Comparison of ENCODE assay signal across 16 cellular contexts in genomic region chr12:109466821-109467220, GRCh38. TPM values are rescaled to one million over a fixed set of nuclear protein-coding genes. Genes with fewer than 3 reads are reported as not detected.
DNase-seq lines count a peak whose midpoint lies in the region; ATAC-seq, FAIRE-seq and TF ChIP-seq lines count a peak whose summit lies in the region.
"Had no signal": no experiment of that assay in that cellular context is flagged by ENCODE, and none has a peak within 500 bp of the region (broad histone marks: within the 10 kb centered on the region; RNA-seq: fewer than 3 reads in every experiment).

No MANE protein-coding gene starts in this region.

- H3K9me3 Mint-ChIP-seq in astrocyte (ENCODE audit: unreplicated experiment): no peaks in the 10 kb centered on the region
- H3K9me3 Mint-ChIP-seq in activated T-cell treated with anti-CD3 and anti-CD28 coated beads, Interleukin-2, amount 50 U/mL, for 24 hours: no peaks in the 10 kb centered on the region
- H3K9me3 Mint-ChIP-seq: activated B cell treated with CpG ODN at 0.5 μM for 24 hours; activated naive CD8-positive, alpha-beta T cell treated with anti-CD3 and anti-CD28 coated beads for 36 hours had no signal

- H3K4me1 Mint-ChIP-seq in astrocyte (ENCODE audit: low read depth, unreplicated experiment): peaks cover 70% of the 10 kb centered on the region
- peaks cover 57% of the 10 kb centered on the region for H3K4me1 Mint-ChIP-seq in activated T-cell treated with anti-CD3 and anti-CD28 coated beads, Interleukin-2, amount 50 U/mL, for 24 hours (ENCODE audit: low read depth)

- FAIRE-seq in astrocyte (lab: Jason Lieb, UNC): no peak
- FAIRE-seq: islet of Langerhans, pancreas had no signal

- H3K4me3 ChIP-seq in astrocyte (ENCODE audit: insufficient read depth, low read depth, low read length): no peak overlapping the region
- no peak overlapping the region for H3K4me3 ChIP-seq in right cardiac atrium (ENCODE audit: low read length)
- no peak overlapping the region for H3K4me3 ChIP-seq in tibial artery
- no peak overlapping the region for H3K4me3 ChIP-seq in adrenal gland
- H3K4me3 ChIP-seq: MG63, pancreas, PC-9, SJSA1 had no signal

- H3K9me3 ChIP-seq in astrocyte (ENCODE audit: insufficient read depth, low read depth, low read length) (no peaks in the 10 kb centered on the region), right cardiac atrium (ENCODE audit: control insufficient read depth, low read length) (no peaks in the 10 kb centered on the region), tibial artery (no peaks in the 10 kb centered on the region), adrenal gland (replicated peaks in 1 of 3) (no peaks in the 10 kb centered on the region)
- H3K9me3 ChIP-seq: MG63, pancreas, SJSA1 had no signal

- H3K27ac ChIP-seq in astrocyte (ENCODE audit: low read depth, low read length) (no peak overlapping the region), right cardiac atrium (ENCODE audit: low read length) (peak overlapping the region; percentile 74), tibial artery (peak overlapping the region; percentile 84 to 95), adrenal gland (peak overlapping the region in 2 of 5 donors; percentile 63 to 95)
- H3K27ac ChIP-seq: pancreas, PC-9, SJSA1 had no signal

- peaks cover 83% of the 10 kb centered on the region for H3K79me2 ChIP-seq in astrocyte (ENCODE audit: insufficient read depth, low read length)

- 42% methylated on average over 3 of the region's 3 CpGs for WGBS in right cardiac atrium
- WGBS in adrenal gland, 4 donors: 72 to 87% (median 80%) methylated on average over 3 of the region's 3 CpGs; no CpG with 5 or more reads in 1 of the 4 donors

- peaks cover 66% of the 10 kb centered on the region for H4K20me1 ChIP-seq in astrocyte (ENCODE audit: insufficient read depth, low read length)

- H3K36me3 ChIP-seq in astrocyte (ENCODE audit: insufficient read depth, low read length) (peaks cover 28% of the 10 kb centered on the region), tibial artery (peaks cover 18 to 49% (median 33%) of the 10 kb centered on the region in 3 donors), adrenal gland (replicated peaks in 1 of 2) (peaks cover 0 to 14% of the 10 kb centered on the region in 2 donors)
- H3K36me3 ChIP-seq: pancreas had no signal

- no peak for DNase-seq in astrocyte (ENCODE audit: low read depth)
- peak in 1 of 3 donors; percentile 15 for DNase-seq in right cardiac atrium
- peak; percentile 67 for DNase-seq in posterior vena cava (ENCODE audit: low spot score)
- no peak for DNase-seq in tibial artery
- no peak for DNase-seq in adrenal gland
- no peak for DNase-seq in activated T-cell treated with anti-CD3 and anti-CD28 coated beads, Interleukin-2, amount 50 U/mL, for 24 hours
- no peak for DNase-seq in stimulated activated naive CD4-positive, alpha-beta T cell treated with Interleukin-2 at 50 U/mL for 16 hours (lab: John Stamatoyannopoulos, UW)
- DNase-seq: activated B cell treated with CpG ODN at 0.5 μM for 24 hours; activated naive CD8-positive, alpha-beta T cell treated with anti-CD3 and anti-CD28 coated beads for 36 hours; DMS79 treated with DMSO at 0.1 percent for 48 hours; GOT3; MG63; pancreas; PC-9 had no signal

- H2AFZ ChIP-seq in astrocyte (ENCODE audit: low read depth, low read length): no peak overlapping the region
- H2AFZ ChIP-seq: PC-9 had no signal

- peaks cover 31% of the 10 kb centered on the region for H3K4me1 ChIP-seq in astrocyte (ENCODE audit: insufficient read depth, low read length)
- peaks cover 50% of the 10 kb centered on the region for H3K4me1 ChIP-seq in right cardiac atrium (ENCODE audit: control insufficient read depth, insufficient read depth, low read length)
- peaks cover 0 to 100% (median 90%) of the 10 kb centered on the region in 4 donors for H3K4me1 ChIP-seq in tibial artery
- H3K4me1 ChIP-seq in adrenal gland (replicated peaks in 1 of 2): peaks cover 37 to 72% of the 10 kb centered on the region in 2 donors

- intact Hi-C loops in right cardiac atrium (cut with DNase I) (no loop called here), posterior vena cava (cut with DNase I) (loop anchor here in 1 of 2 donors (5.0 kb wide), 1 partner anchor 35 kb away; no protein-coding TSS in a partner anchor), tibial artery (cut with DNase I; ENCODE audit: low total_unique reads) (no loop called here), adrenal gland (cut with DNase I) (loop anchor here in 1 of 2 donors (5.0 kb wide), 1 partner anchor 35 kb away; no protein-coding TSS in a partner anchor)

- TF ChIP-seq POLR2A in adrenal gland (IDR thresholded peaks at IDR 0.05): no peak

- H3K36me3 Mint-ChIP-seq in astrocyte (ENCODE audit: low read depth, unreplicated experiment): peaks cover 17% of the 10 kb centered on the region
- peaks cover 67% of the 10 kb centered on the region for H3K36me3 Mint-ChIP-seq in activated T-cell treated with anti-CD3 and anti-CD28 coated beads, Interleukin-2, amount 50 U/mL, for 24 hours (ENCODE audit: low read depth)

- H3K9ac ChIP-seq in astrocyte (ENCODE audit: low read length): no peak overlapping the region

- no peaks in the 10 kb centered on the region for H3K27me3 Mint-ChIP-seq in astrocyte (ENCODE audit: low read depth, unreplicated experiment)
- H3K27me3 Mint-ChIP-seq in activated T-cell treated with anti-CD3 and anti-CD28 coated beads, Interleukin-2, amount 50 U/mL, for 24 hours: no peaks in the 10 kb centered on the region
- H3K27me3 Mint-ChIP-seq: activated B cell treated with CpG ODN at 0.5 μM for 24 hours; activated naive CD8-positive, alpha-beta T cell treated with anti-CD3 and anti-CD28 coated beads for 36 hours had no signal

- H3K27me3 ChIP-seq in astrocyte (ENCODE audit: insufficient read depth, low read length) (no peaks in the 10 kb centered on the region), right cardiac atrium (ENCODE audit: control insufficient read depth, insufficient read depth) (no peaks in the 10 kb centered on the region), tibial artery (no peaks in the 10 kb centered on the region), adrenal gland (no peaks in the 10 kb centered on the region)
- H3K27me3 ChIP-seq: MG63, pancreas, SJSA1 had no signal

- no peak overlapping the region for H3K4me3 Mint-ChIP-seq in astrocyte (ENCODE audit: unreplicated experiment)
- no peak overlapping the region for H3K4me3 Mint-ChIP-seq in activated T-cell treated with anti-CD3 and anti-CD28 coated beads, Interleukin-2, amount 50 U/mL, for 24 hours
- H3K4me3 Mint-ChIP-seq: activated B cell treated with CpG ODN at 0.5 μM for 24 hours; activated naive CD8-positive, alpha-beta T cell treated with anti-CD3 and anti-CD28 coated beads for 36 hours had no signal

- peak overlapping the region; percentile 13 for H3K27ac Mint-ChIP-seq in astrocyte (ENCODE audit: unreplicated experiment)
- no peak overlapping the region for H3K27ac Mint-ChIP-seq in activated T-cell treated with anti-CD3 and anti-CD28 coated beads, Interleukin-2, amount 50 U/mL, for 24 hours
- H3K27ac Mint-ChIP-seq: activated B cell treated with CpG ODN at 0.5 μM for 24 hours; activated naive CD8-positive, alpha-beta T cell treated with anti-CD3 and anti-CD28 coated beads for 36 hours had no signal

- no peak overlapping the region for H3K4me2 ChIP-seq in astrocyte (ENCODE audit: low read length)
- H3K4me2 ChIP-seq: PC-9 had no signal

- TF ChIP-seq CTCF in astrocyte (IDR thresholded peaks at IDR 0.05; ENCODE audit: insufficient read depth, low read depth, low read length) (no peak), tibial artery (IDR thresholded peaks at IDR 0.05) (no peak), adrenal gland (IDR thresholded peaks at IDR 0.05) (no peak)

- no peak for ATAC-seq in right cardiac atrium
- ATAC-seq: pancreas had no signal

RNA-seq across cellular contexts. Expression of gene KCTD10, which starts 10.3 kb away (rescaled TPM):
- 118 and 120 TPM in 2 replicates for total RNA-seq in astrocyte
- 10 to 100 TPM; 28.3 to 76.9 (median 32.9) TPM for total RNA-seq in right cardiac atrium
- polyA plus RNA-seq in right cardiac atrium: 16.5 TPM
- 100 to 1,000 TPM; 136 to 138 TPM for total RNA-seq in posterior vena cava
- total RNA-seq in adrenal gland: 10 to 100 TPM; 36.5 to 77.8 (median 63.4) TPM
- polyA plus RNA-seq in adrenal gland: 10 to 100 TPM; 21.6 to 57.5 (median 24.3) TPM

RNA-seq across cellular contexts. Expression of gene UBE3B, which starts 10.6 kb away (rescaled TPM):
- total RNA-seq in astrocyte (34.4 and 42.6 TPM in 2 replicates), right cardiac atrium (10 to 100 TPM; 39.9 to 53.2 (median 46.8) TPM), posterior vena cava (10 to 100 TPM; 29.5 to 34.9 TPM), adrenal gland (10 to 100 TPM; 34.3 to 79.5 (median 41.0) TPM)
- polyA plus RNA-seq in right cardiac atrium (22.6 TPM), adrenal gland (10 to 100 TPM; 16.0 to 25.3 (median 18.4) TPM)
